Comparison of ENCODE assay signal across 34 cellular contexts in the genomic region with DNA sequence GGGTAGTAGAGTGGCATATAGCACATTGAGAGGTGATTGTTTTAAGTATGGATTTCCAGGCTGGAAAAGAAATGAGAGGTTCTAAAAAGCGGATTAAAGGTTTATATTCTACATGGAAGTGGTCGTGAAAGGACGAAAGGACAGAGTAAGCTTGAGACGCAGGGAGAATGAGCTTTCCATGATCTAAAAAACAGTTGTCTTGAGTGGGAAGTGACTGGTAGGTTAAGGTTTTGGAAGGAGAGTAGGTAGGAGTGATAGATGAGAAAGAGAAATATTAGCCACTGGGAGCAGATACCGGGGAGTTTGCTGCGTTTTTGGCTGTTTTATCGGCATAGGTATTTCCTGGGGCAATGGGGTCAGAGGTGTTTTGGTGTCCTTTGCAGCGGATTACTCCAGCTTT.
"Had no signal": no experiment of that assay in that cellular context is flagged by ENCODE, and none has a peak within 500 bp of the region (broad histone marks: within the 10 kb centered on the region; RNA-seq: fewer than 3 reads in every experiment).

No MANE protein-coding gene starts in this region.

- H3K4me3 ChIP-seq: coronary artery, esophagus muscularis mucosa, gastrocnemius medialis, heart left ventricle had no signal

- DNase-seq: activated CD4-positive, alpha-beta memory T cell treated with anti-CD3 and anti-CD28 coated beads, Interleukin-2, amount 10 ng/mL, durations not matched to agents 7 days and 5 days; activated CD4-positive, alpha-beta T cell treated with anti-CD3 and anti-CD28 coated beads for 1 hour; activated CD4-positive, alpha-beta T cell treated with anti-CD3 and anti-CD28 coated beads for 4 hours; activated CD4-positive, alpha-beta T cell treated with anti-CD3 and anti-CD28 coated beads, Interleukin-2, amount 10 ng/mL, durations not matched to agents 7 days and 5 days; activated CD4-positive, alpha-beta T cell treated with anti-CD3 and anti-CD28 coated beads, Interleukin-2, amount 50 U/mL, for 4 hours; activated CD8-positive, alpha-beta memory T cell treated with anti-CD3 and anti-CD28 coated beads, Interleukin-2, amount 50 U/mL, for 48 hours; activated effector memory CD4-positive, alpha-beta T cell treated with Interleukin-2 at 50 U/mL for 16 hours; activated gamma-delta T cell treated with Interleukin-2 at 50 U/mL for 16 hours; activated naive CD4-positive, alpha-beta T cell treated with anti-CD3 and anti-CD28 coated beads, Interleukin-2, amount 50 U/mL, for 16 hours; activated naive CD4-positive, alpha-beta T cell treated with Interleukin-2 at 50 U/mL for 16 hours; activated T-cell treated with anti-CD3 and anti-CD28 coated beads for 4 hours; activated T-cell treated with anti-CD3 and anti-CD28 coated beads, Interleukin-2, amount 50 U/mL, for 24 hours; amniotic stem cell; anterior cingulate cortex; brain microvascular endothelial cell; effector CD4-positive, alpha-beta T cell; effector memory CD8-positive, alpha-beta T cell; erythroblast; foreskin keratinocyte; gastrocnemius medialis; glutamatergic neuron; heart left ventricle; hypothalamus; T-helper 17 cell; T1000 had no signal

- H3K27me3 Mint-ChIP-seq: activated CD4-positive, alpha-beta memory T cell treated with anti-CD3 and anti-CD28 coated beads, Interleukin-2, amount 10 ng/mL, durations not matched to agents 7 days and 5 days; activated CD4-positive, alpha-beta T cell treated with anti-CD3 and anti-CD28 coated beads, Interleukin-2, amount 10 ng/mL, durations not matched to agents 7 days and 5 days; activated naive CD8-positive, alpha-beta T cell; activated T-cell treated with anti-CD3 and anti-CD28 coated beads, Interleukin-2, amount 50 U/mL, for 24 hours; activated T-helper 17 cell treated with anti-CD3 and anti-CD28 coated beads, Interleukin-2, amount 50 U/mL, for 72 hours; central memory CD8-positive, alpha-beta T cell; dendritic cell treated with granulocyte-macrophage colony-stimulating factor and Interleukin-4, amounts not matched to agents 40 ng/mL and 50 ng/mL, for 4 days; effector memory CD8-positive, alpha-beta T cell; T-helper 17 cell had no signal

- H3K27ac ChIP-seq: brain microvascular endothelial cell, coronary artery, esophagus muscularis mucosa, foreskin keratinocyte, gastrocnemius medialis, heart left ventricle, VCaP had no signal

- H3K36me3 ChIP-seq: brain microvascular endothelial cell, esophagus muscularis mucosa, gastrocnemius medialis, heart left ventricle had no signal

- H3K4me1 Mint-ChIP-seq: activated CD4-positive, alpha-beta memory T cell treated with anti-CD3 and anti-CD28 coated beads, Interleukin-2, amount 10 ng/mL, durations not matched to agents 7 days and 5 days; activated CD4-positive, alpha-beta T cell treated with anti-CD3 and anti-CD28 coated beads, Interleukin-2, amount 10 ng/mL, durations not matched to agents 7 days and 5 days; central memory CD8-positive, alpha-beta T cell; T-helper 17 cell had no signal

- H3K36me3 Mint-ChIP-seq: activated naive CD8-positive, alpha-beta T cell had no signal

- H3K27ac Mint-ChIP-seq: activated CD4-positive, alpha-beta memory T cell treated with anti-CD3 and anti-CD28 coated beads, Interleukin-2, amount 10 ng/mL, durations not matched to agents 7 days and 5 days; activated CD4-positive, alpha-beta T cell treated with anti-CD3 and anti-CD28 coated beads, Interleukin-2, amount 10 ng/mL, durations not matched to agents 7 days and 5 days; activated naive CD8-positive, alpha-beta T cell; activated T-cell treated with anti-CD3 and anti-CD28 coated beads, Interleukin-2, amount 50 U/mL, for 24 hours; activated T-helper 17 cell treated with anti-CD3 and anti-CD28 coated beads, Interleukin-2, amount 50 U/mL, for 72 hours; dendritic cell treated with granulocyte-macrophage colony-stimulating factor and Interleukin-4, amounts not matched to agents 40 ng/mL and 50 ng/mL, for 4 days; effector memory CD8-positive, alpha-beta T cell; T-helper 17 cell; T-helper 2 cell treated with Interferon-gamma antibody and Interleukin-4, amounts not matched to agents 5 μg/mL and 100 μg/mL, for 36 hours; WTC11 had no signal

- H3K4me3 Mint-ChIP-seq: activated CD4-positive, alpha-beta memory T cell treated with anti-CD3 and anti-CD28 coated beads, Interleukin-2, amount 10 ng/mL, durations not matched to agents 7 days and 5 days; activated CD4-positive, alpha-beta T cell treated with anti-CD3 and anti-CD28 coated beads, Interleukin-2, amount 10 ng/mL, durations not matched to agents 7 days and 5 days; activated naive CD8-positive, alpha-beta T cell; activated T-cell treated with anti-CD3 and anti-CD28 coated beads, Interleukin-2, amount 50 U/mL, for 24 hours; activated T-helper 17 cell treated with anti-CD3 and anti-CD28 coated beads, Interleukin-2, amount 50 U/mL, for 72 hours; central memory CD8-positive, alpha-beta T cell; dendritic cell treated with granulocyte-macrophage colony-stimulating factor and Interleukin-4, amounts not matched to agents 40 ng/mL and 50 ng/mL, for 4 days; effector memory CD8-positive, alpha-beta T cell; T-helper 17 cell; T-helper 2 cell treated with Interferon-gamma antibody and Interleukin-4, amounts not matched to agents 5 μg/mL and 100 μg/mL, for 36 hours; WTC11 had no signal

- H3K4me1 ChIP-seq: esophagus muscularis mucosa, foreskin keratinocyte, gastrocnemius medialis, heart left ventricle had no signal

- H3K9me3 ChIP-seq: esophagus muscularis mucosa, gastrocnemius medialis had no signal

- H3K27me3 ChIP-seq: brain microvascular endothelial cell, esophagus muscularis mucosa, foreskin keratinocyte, gastrocnemius medialis, heart left ventricle had no signal
